ENCODE assay signal across 1 cellular context in the genomic region with DNA sequence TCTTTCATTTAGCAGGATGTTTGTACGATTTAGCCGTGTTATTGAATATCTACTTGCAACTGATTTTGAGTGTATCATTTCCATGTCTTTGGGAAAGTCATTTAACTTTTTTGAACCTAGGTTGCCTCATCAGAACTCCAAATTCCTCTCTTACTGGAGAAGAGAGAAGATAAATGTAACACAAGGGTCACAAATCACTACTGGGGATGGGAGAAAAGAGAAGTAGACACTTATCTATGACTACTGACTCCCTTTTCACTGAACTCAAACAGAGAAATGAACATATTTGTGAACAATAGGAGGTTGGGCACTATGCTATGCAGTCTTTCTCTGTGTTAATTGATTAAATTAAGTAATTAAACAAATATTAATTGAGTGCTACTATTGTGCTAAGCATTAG.
TF ChIP-seq lines count a peak whose summit lies in the region.

No MANE protein-coding gene starts in this region.

TF ChIP-seq in K562, 482 proteins besides CTCF, POLR2A, EP300 and RAD21:
- TF ChIP-seq L3MBTL2 (IDR thresholded peaks at IDR 0.05) (no peak), SOX6 (IDR thresholded peaks at IDR 0.05) (peak; percentile 14; the same call in 1 of the 2 replicates), POLR2AphosphoS5 (IDR thresholded peaks at IDR 0.05; ENCODE audit: control insufficient read depth, insufficient read depth, low read depth, low read length) (no peak), ATF6 (CRISPR knock-in tag; IDR thresholded peaks at IDR 0.05) (no peak), RCOR1 (IDR thresholded peaks at IDR 0.05; ENCODE audit: borderline replicate concordance in 1 of 2, low read depth in 2 of 2, low read length in 2 of 2) (peak in 1 of 2 experiments; percentile 55; a peak in 1 of 4 replicates), POLR2AphosphoS2 (IDR thresholded peaks at IDR 0.05; ENCODE audit: low read length) (no peak), MEIS2 (IDR thresholded peaks at IDR 0.05; ENCODE audit: partially characterized antibody) (peak; percentile 75), ZNF445 (CRISPR knock-in tag; IDR thresholded peaks at IDR 0.05; ENCODE audit: low read depth) (no peak), ILK (tag; IDR thresholded peaks at IDR 0.05; ENCODE audit: borderline replicate concordance, low read depth) (no peak), MECOM (CRISPR knock-in tag; IDR thresholded peaks at IDR 0.05) (peak; percentile 77), ZNF655 (CRISPR knock-in tag; IDR thresholded peaks at IDR 0.05) (no peak), KDM1A (IDR thresholded peaks at IDR 0.05) (peak in 1 of 2 experiments; percentile 20; a peak in 1 of 4 replicates), ZNF165 (CRISPR knock-in tag; IDR thresholded peaks at IDR 0.05; ENCODE audit: borderline replicate concordance) (no peak)
- TF ChIP-seq, protein P1, sequence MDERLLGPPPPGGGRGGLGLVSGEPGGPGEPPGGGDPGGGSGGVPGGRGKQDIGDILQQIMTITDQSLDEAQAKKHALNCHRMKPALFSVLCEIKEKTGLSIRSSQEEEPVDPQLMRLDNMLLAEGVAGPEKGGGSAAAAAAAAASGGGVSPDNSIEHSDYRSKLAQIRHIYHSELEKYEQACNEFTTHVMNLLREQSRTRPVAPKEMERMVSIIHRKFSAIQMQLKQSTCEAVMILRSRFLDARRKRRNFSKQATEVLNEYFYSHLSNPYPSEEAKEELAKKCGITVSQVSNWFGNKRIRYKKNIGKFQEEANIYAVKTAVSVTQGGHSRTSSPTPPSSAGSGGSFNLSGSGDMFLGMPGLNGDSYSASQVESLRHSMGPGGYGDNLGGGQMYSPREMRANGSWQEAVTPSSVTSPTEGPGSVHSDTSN (CRISPR knock-in tag; IDR thresholded peaks at IDR 0.05; ENCODE audit: low read depth): no peak
- TF ChIP-seq, protein P1 (tag; conservative IDR thresholded peaks at IDR 0.05; ENCODE audit: low read depth): peak; percentile 76
